11 cellular contexts compared by ENCODE assay signal in genomic region chrX:65630771-65631170, GRCh38.
"Had no signal": no experiment of that assay in that cellular context is flagged by ENCODE, and none has a peak within 500 bp of the region (broad histone marks: within the 10 kb centered on the region; RNA-seq: fewer than 3 reads in every experiment).

No MANE protein-coding gene starts in this region.

- H3K9me3 ChIP-seq: HAP-1 had no signal

- H3K4me1 Mint-ChIP-seq: GM23338, H9 had no signal

- H2AFZ ChIP-seq: GM23248, GM23338 had no signal

- FAIRE-seq: H1, H54 had no signal

- H3K4me3 ChIP-seq: GM23248, GM23338, HAP-1 had no signal

- H3K4me1 ChIP-seq: HAP-1 had no signal

- DNase-seq: GM23248, GOT3, H7, H9, HCEC 1CT, HFFc6 had no signal

- H3K4me2 ChIP-seq: GM23338 had no signal

- H3K36me3 ChIP-seq: HAP-1 had no signal

- H3K4me3 Mint-ChIP-seq: GM23338, H9, HFFc6 had no signal

- H3K9me3 Mint-ChIP-seq: HFFc6 had no signal

- H3K27ac ChIP-seq: GM23248 had no signal

- H3K9ac ChIP-seq: GM23248 had no signal

- ATAC-seq: GM23338, HCT116 had no signal

- H3K27ac Mint-ChIP-seq: GM23338, H9, HFFc6 had no signal
